Comparison of ENCODE assay signal across 8 cellular contexts in the genomic region with DNA sequence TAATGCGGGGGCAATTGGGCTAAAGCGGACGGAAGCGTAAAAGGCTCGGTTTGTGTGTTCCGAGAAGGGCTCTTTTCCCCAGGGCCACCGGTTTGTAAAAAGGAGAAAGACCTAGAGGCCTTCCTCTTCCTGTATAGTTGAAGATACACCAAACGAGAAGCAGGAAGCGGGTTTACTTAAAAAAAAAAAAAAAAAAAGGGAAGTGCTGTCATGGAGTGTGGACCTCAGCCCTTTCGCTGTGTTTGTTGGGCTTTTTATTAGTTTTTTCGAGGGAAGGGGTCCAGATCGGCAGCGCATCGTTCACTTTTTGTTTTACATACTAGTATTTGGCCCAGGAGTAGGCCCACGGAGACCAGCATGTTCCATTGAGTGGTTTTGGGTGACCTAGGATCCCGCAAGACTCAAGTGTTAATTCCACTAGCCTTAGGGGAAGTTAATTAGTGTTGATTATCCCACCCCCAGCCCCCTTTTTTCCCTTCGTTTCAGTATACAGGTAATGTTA. TPM values are rescaled to one million over a fixed set of nuclear protein-coding genes. Genes with fewer than 3 reads are reported as not detected.
DNase-seq lines count a peak whose midpoint lies in the region; ATAC-seq, FAIRE-seq and TF ChIP-seq lines count a peak whose summit lies in the region.

No MANE protein-coding gene starts in this region.

- dilution Hi-C loops in keratinocyte (cut with MboI; ENCODE audit: extremely low pct_ligation_motif_present, low sequenced_read_pairs), result no loop called here

- ATAC-seq in GM19025 (IDR thresholded peaks at IDR 0.05; ENCODE audit: low read depth, unreplicated experiment) (peak; percentile 30), HG03196 (IDR thresholded peaks at IDR 0.05; ENCODE audit: unreplicated experiment) (peak; percentile 32)

- H3K36me3 ChIP-seq in CD8-positive, alpha-beta memory T cell (ENCODE audit: insufficient read depth, low read length), result no peaks in the 10 kb centered on the region
- H3K36me3 ChIP-seq in brain microvascular endothelial cell (replicated peaks) (peaks cover 11% of the 10 kb centered on the region), keratinocyte (ENCODE audit: control insufficient read depth in 2 of 2, extremely low read depth in 1 of 2, insufficient read depth in 2 of 2, low read length in 2 of 2) (peaks cover 0 to 5% of the 10 kb centered on the region in 2 experiments)

- in situ Hi-C loops in brain microvascular endothelial cell (cut with HindIII; ENCODE audit: low pct_ligation_motif_present, low sequenced_read_pairs), result no loop called here

- no peaks in the 10 kb centered on the region for H3K9me3 ChIP-seq in CD8-positive, alpha-beta memory T cell (ENCODE audit: low read length)
- H3K9me3 ChIP-seq in keratinocyte (ENCODE audit: control insufficient read depth, low read depth, low read length), result no peaks in the 10 kb centered on the region

- no peaks in the 10 kb centered on the region for H3K27me3 ChIP-seq in CD8-positive, alpha-beta memory T cell (ENCODE audit: insufficient read depth, low read length, poor library complexity, severe bottlenecking)
- H3K27me3 ChIP-seq in brain microvascular endothelial cell (replicated peaks), result no peaks in the 10 kb centered on the region
- no peaks in the 10 kb centered on the region for H3K27me3 ChIP-seq in keratinocyte (ENCODE audit: control insufficient read depth, extremely low read depth, insufficient read depth, low read length)

- H3K79me2 ChIP-seq in keratinocyte (ENCODE audit: control insufficient read depth, insufficient read depth, low read length), result peaks cover 69% of the 10 kb centered on the region

- peak overlapping the region; percentile 91 to 99 (median 98) for H3K27ac Mint-ChIP-seq in CD8-positive, alpha-beta memory T cell

- peak overlapping the region; percentile 92 for H3K9ac ChIP-seq in keratinocyte (ENCODE audit: control insufficient read depth, extremely low read depth, insufficient read depth, low read length)

- peak overlapping the region; percentile 97 for H3K27ac ChIP-seq in CD8-positive, alpha-beta memory T cell (ENCODE audit: low read depth, low read length)
- H3K27ac ChIP-seq in brain microvascular endothelial cell (peak overlapping the region; percentile 92), keratinocyte (ENCODE audit: control insufficient read depth, insufficient read depth, low read length) (peak overlapping the region; percentile 90)

- peak overlapping the region; percentile 97 for H3K4me3 ChIP-seq in CD8-positive, alpha-beta memory T cell (ENCODE audit: low read length)
- peak overlapping the region; percentile 99 for H3K4me3 ChIP-seq in brain microvascular endothelial cell (ENCODE audit: low read depth, low read length)
- H3K4me3 ChIP-seq in keratinocyte (ENCODE audit: control insufficient read depth in 2 of 3, extremely low read depth in 1 of 3, insufficient read depth in 2 of 3, low read depth in 1 of 3, low read length in 3 of 3), result peak overlapping the region; percentile 55 to 100 (median 84)

- H3K9me3 Mint-ChIP-seq in CD8-positive, alpha-beta memory T cell, result no peaks in the 10 kb centered on the region

- TF ChIP-seq CTCF in brain microvascular endothelial cell (IDR thresholded peaks at IDR 0.05; ENCODE audit: low read depth, low read length, missing control alignments) (no peak), keratinocyte (optimal IDR thresholded peaks at IDR 0.05 in 1 of 3, IDR thresholded peaks at IDR 0.05 in 1 of 3, conservative IDR thresholded peaks at IDR 0.05 in 1 of 3; ENCODE audit: extremely low read depth in 1 of 3, insufficient read depth in 2 of 3, low read length in 3 of 3) (no peak)

- H3K4me1 ChIP-seq in CD8-positive, alpha-beta memory T cell (ENCODE audit: insufficient read depth, low read length), result peaks cover 45% of the 10 kb centered on the region
- peaks cover 42% of the 10 kb centered on the region for H3K4me1 ChIP-seq in keratinocyte (ENCODE audit: control insufficient read depth, extremely low read depth, insufficient read depth, low read length)

- FAIRE-seq in RCC 7860 (lab: Jason Lieb, UNC) (no peak), keratinocyte (lab: Jason Lieb, UNC) (no peak)

- H2AFZ ChIP-seq in keratinocyte (ENCODE audit: control insufficient read depth, low read length), result peak overlapping the region; percentile 82

- peaks cover 50 to 55% (median 51%) of the 10 kb centered on the region in 3 donors for H3K4me1 Mint-ChIP-seq in CD8-positive, alpha-beta memory T cell

- CTCF ChIA-PET in CD8-positive, alpha-beta memory T cell (lab: Charles Lee), result interaction anchor here (1.3 kb wide), 1 partner anchor 172 kb away, joined by 4 read pairs; a partner anchor contains a TSS

- peaks cover 9% of the 10 kb centered on the region for H4K20me1 ChIP-seq in keratinocyte (ENCODE audit: control insufficient read depth, extremely low read depth, insufficient read depth, low read length)

- peaks cover 0 to 31% (median 4%) of the 10 kb centered on the region in 3 donors for H3K36me3 Mint-ChIP-seq in CD8-positive, alpha-beta memory T cell

- peak overlapping the region; percentile 45 for H3K4me2 ChIP-seq in keratinocyte (ENCODE audit: control insufficient read depth, extremely low read depth, insufficient read depth, low read depth, low read length)

- H3K4me3 Mint-ChIP-seq in CD8-positive, alpha-beta memory T cell, result peak overlapping the region; percentile 91 to 99 (median 97)

- no peaks in the 10 kb centered on the region for H3K9me1 ChIP-seq in keratinocyte (ENCODE audit: control insufficient read depth, extremely low read depth, insufficient read depth, low read length)

- H3K27me3 Mint-ChIP-seq in CD8-positive, alpha-beta memory T cell, result no peaks in the 10 kb centered on the region

- POLR2A ChIA-PET in CD8-positive, alpha-beta memory T cell (lab: Charles Lee), result interaction anchor here (1.0 to 2.1 kb wide), 7 partner anchors 9 to 1640 kb away, joined by 3 to 44 read pairs (median 6); a partner anchor contains a TSS

- DNase-seq in CD8-positive, alpha-beta memory T cell, result peak in 3 of 5 donors; percentile 12 to 68 (median 61)
- peak; percentile 47 for DNase-seq in RCC 7860 (ENCODE audit: low spot score)
- no peak for DNase-seq in brain microvascular endothelial cell
- no peak for DNase-seq in keratinocyte (ENCODE audit: low read depth, low spot score)
- peak in 4 of 6 experiments; percentile 37 to 76 (median 65) for DNase-seq in stimulated activated naive CD4-positive, alpha-beta T cell (lab: John Stamatoyannopoulos, UW)
- no peak for DNase-seq in NK-92 (lab: John Stamatoyannopoulos, UW; ENCODE audit: unreplicated experiment)

RNA-seq across cellular contexts. Expression of a gene that starts 0.7 kb away (rescaled TPM):
- 100 to 1,000 TPM; 294 to 306 TPM for total RNA-seq in CD8-positive, alpha-beta memory T cell
- polyA plus RNA-seq in CD8-positive, alpha-beta memory T cell, result 299 TPM
- polyA plus RNA-seq in keratinocyte, result 121 to 257 TPM (median 134 TPM) in 3 replicates
- polyA plus RNA-seq in keratinocyte (2011; ENCODE audit: low read depth), result 201 TPM
- polyA plus RNA-seq in keratinocyte (2011; cell fraction: cytosol; rRNA removed), result 148 and 285 TPM in 2 replicates
- 157 and 179 TPM in 2 replicates for polyA plus RNA-seq in keratinocyte (2011; cell fraction: nucleus; rRNA removed)
- 141 and 252 TPM in 2 replicates for polyA plus RNA-seq in keratinocyte (2012; ENCODE audit: low replicate concordance)
- 50.0 to 225 TPM (median 92.6 TPM) in 3 replicates for polyA minus RNA-seq in keratinocyte
- 356 TPM for polyA minus RNA-seq in keratinocyte (2011; cell fraction: cytosol; rRNA and poly(A)+ RNA removed)
- polyA minus RNA-seq in keratinocyte (2011; cell fraction: nucleus; rRNA and poly(A)+ RNA removed), result 55.3 and 151 TPM in 2 replicates

Comparison
In these comparisons a context has a peak if more than half of its experiments do, and no peak if none do; other contexts are left out.
1. DNase-seq: peak in CD8-positive, alpha-beta memory T cell (3 of 5), RCC 7860 (single experiment) and stimulated activated naive CD4-positive, alpha-beta T cell (4 of 6); none in brain microvascular endothelial cell (single experiment), keratinocyte (single experiment) and NK-92 (single experiment).
2. Peak in every context shown above with its lines, with median percentiles within 50 percentile points of each other: H3K27ac ChIP-seq and H3K4me3 ChIP-seq.